23 cellular contexts compared by ENCODE assay signal in genomic region chr11:33551051-33551450, GRCh38.
"Had no signal": no experiment of that assay in that cellular context is flagged by ENCODE, and none has a peak within 500 bp of the region (broad histone marks: within the 10 kb centered on the region; RNA-seq: fewer than 3 reads in every experiment).

No MANE protein-coding gene starts in this region.

- FAIRE-seq: endothelial cell of umbilical vein, islet of Langerhans had no signal

- H3K36me3 ChIP-seq: esophagus muscularis mucosa, heart right ventricle, left lung, right atrium auricular region, tibial artery had no signal

- H3K4me3 ChIP-seq: coronary artery, esophagus muscularis mucosa, heart right ventricle, left lung, right atrium auricular region, testis, tibial artery had no signal

- H3K9me3 ChIP-seq: esophagus muscularis mucosa, heart right ventricle, left lung, right atrium auricular region, testis, tibial artery had no signal

- DNase-seq: dermis blood vessel endothelial cell; effector memory CD4-positive, alpha-beta T cell; foreskin keratinocyte; glutamatergic neuron; heart right ventricle; hippocampal formation; left cardiac atrium; left lung; mesenchymal stem cell; midbrain; naive B cell; stimulated activated CD4-positive, alpha-beta T cell treated with anti-CD3 and anti-CD28 coated beads, Interleukin-2, amount 100 ng/mL, for 24 hours; stimulated activated CD4-positive, alpha-beta T cell treated with anti-CD3 and anti-CD28 coated beads, Interleukin-4, amount 100 ng/mL, for 24 hours; stimulated activated naive CD8-positive, alpha-beta T cell treated with anti-CD3 and anti-CD28 coated beads, Interleukin-15, Interleukin-2, amounts not matched to agents 100 U/mL and 50 U/mL, for 24 hours; substantia nigra; testis; tibial artery had no signal

- H3K27me3 ChIP-seq: foreskin keratinocyte, right atrium auricular region, testis had no signal

- H3K9ac ChIP-seq: parathyroid adenoma had no signal

- H3K4me1 ChIP-seq: esophagus muscularis mucosa, heart right ventricle, left lung, parathyroid adenoma, right atrium auricular region, testis, tibial artery had no signal

- H3K79me2 ChIP-seq: parathyroid adenoma had no signal

- H3K27ac ChIP-seq: coronary artery, esophagus muscularis mucosa, foreskin keratinocyte, heart right ventricle, left lung, parathyroid adenoma, right atrium auricular region, testis, tibial artery had no signal

- H2AFZ ChIP-seq: parathyroid adenoma had no signal
